1 cellular context compared by ENCODE assay signal in the genomic region with DNA sequence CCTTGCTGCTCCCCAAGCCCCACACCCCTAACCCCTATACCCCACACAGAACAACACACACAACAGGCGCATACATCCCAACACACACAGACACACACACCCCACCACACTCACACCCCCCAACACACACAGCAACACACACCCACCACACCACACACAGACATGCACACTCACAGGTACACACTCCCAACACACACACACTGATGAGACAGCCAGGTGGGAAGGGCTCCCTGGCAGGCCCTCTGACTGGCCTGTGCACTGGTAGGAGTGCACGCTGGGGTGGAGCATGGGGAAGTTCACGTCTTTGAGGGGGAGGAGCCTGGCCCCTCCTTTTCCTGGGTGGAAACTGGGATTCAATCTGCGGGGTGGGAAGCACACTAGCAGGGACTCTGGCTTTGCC.
TF ChIP-seq lines count a peak whose summit lies in the region.

No MANE protein-coding gene starts in this region.

TF ChIP-seq in K562, 482 proteins besides CTCF, POLR2A, EP300 and RAD21 (continued from another document):
- TF ChIP-seq, protein P1, sequence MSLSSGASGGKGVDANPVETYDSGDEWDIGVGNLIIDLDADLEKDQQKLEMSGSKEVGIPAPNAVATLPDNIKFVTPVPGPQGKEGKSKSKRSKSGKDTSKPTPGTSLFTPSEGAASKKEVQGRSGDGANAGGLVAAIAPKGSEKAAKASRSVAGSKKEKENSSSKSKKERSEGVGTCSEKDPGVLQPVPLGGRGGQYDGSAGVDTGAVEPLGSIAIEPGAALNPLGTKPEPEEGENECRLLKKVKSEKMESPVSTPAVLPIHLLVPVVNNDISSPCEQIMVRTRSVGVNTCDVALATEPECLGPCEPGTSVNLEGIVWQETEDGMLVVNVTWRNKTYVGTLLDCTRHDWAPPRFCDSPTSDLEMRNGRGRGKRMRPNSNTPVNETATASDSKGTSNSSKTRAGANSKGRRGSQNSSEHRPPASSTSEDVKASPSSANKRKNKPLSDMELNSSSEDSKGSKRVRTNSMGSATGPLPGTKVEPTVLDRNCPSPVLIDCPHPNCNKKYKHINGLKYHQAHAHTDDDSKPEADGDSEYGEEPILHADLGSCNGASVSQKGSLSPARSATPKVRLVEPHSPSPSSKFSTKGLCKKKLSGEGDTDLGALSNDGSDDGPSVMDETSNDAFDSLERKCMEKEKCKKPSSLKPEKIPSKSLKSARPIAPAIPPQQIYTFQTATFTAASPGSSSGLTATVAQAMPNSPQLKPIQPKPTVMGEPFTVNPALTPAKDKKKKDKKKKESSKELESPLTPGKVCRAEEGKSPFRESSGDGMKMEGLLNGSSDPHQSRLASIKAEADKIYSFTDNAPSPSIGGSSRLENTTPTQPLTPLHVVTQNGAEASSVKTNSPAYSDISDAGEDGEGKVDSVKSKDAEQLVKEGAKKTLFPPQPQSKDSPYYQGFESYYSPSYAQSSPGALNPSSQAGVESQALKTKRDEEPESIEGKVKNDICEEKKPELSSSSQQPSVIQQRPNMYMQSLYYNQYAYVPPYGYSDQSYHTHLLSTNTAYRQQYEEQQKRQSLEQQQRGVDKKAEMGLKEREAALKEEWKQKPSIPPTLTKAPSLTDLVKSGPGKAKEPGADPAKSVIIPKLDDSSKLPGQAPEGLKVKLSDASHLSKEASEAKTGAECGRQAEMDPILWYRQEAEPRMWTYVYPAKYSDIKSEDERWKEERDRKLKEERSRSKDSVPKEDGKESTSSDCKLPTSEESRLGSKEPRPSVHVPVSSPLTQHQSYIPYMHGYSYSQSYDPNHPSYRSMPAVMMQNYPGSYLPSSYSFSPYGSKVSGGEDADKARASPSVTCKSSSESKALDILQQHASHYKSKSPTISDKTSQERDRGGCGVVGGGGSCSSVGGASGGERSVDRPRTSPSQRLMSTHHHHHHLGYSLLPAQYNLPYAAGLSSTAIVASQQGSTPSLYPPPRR (CRISPR knock-in tag; IDR thresholded peaks at IDR 0.05; ENCODE audit: borderline replicate concordance), result no peak
- TF ChIP-seq ZSCAN29 (IDR thresholded peaks at IDR 0.05) (no peak), NCOA1 (IDR thresholded peaks at IDR 0.05; ENCODE audit: low read depth) (no peak), ZNF124 (CRISPR knock-in tag; IDR thresholded peaks at IDR 0.05) (no peak), BRD9 (IDR thresholded peaks at IDR 0.05; ENCODE audit: low read depth, partially characterized antibody) (no peak), MCM2 (IDR thresholded peaks at IDR 0.05; ENCODE audit: low read depth) (no peak), ZNF57 (CRISPR knock-in tag; IDR thresholded peaks at IDR 0.05) (no peak), HEY1 (CRISPR knock-in tag; IDR thresholded peaks at IDR 0.05; ENCODE audit: borderline replicate concordance) (no peak)
- TF ChIP-seq, protein P2, sequence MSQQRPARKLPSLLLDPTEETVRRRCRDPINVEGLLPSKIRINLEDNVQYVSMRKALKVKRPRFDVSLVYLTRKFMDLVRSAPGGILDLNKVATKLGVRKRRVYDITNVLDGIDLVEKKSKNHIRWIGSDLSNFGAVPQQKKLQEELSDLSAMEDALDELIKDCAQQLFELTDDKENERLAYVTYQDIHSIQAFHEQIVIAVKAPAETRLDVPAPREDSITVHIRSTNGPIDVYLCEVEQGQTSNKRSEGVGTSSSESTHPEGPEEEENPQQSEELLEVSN (IDR thresholded peaks at IDR 0.05; ENCODE audit: borderline replicate concordance in 1 of 2, extremely low read depth in 1 of 2, insufficient read depth in 1 of 2, insufficient read length in 1 of 2, low read depth in 1 of 2, low read length in 1 of 2, poor library complexity in 1 of 2, severe bottlenecking in 1 of 2), result no peak
- TF ChIP-seq, protein P3, sequence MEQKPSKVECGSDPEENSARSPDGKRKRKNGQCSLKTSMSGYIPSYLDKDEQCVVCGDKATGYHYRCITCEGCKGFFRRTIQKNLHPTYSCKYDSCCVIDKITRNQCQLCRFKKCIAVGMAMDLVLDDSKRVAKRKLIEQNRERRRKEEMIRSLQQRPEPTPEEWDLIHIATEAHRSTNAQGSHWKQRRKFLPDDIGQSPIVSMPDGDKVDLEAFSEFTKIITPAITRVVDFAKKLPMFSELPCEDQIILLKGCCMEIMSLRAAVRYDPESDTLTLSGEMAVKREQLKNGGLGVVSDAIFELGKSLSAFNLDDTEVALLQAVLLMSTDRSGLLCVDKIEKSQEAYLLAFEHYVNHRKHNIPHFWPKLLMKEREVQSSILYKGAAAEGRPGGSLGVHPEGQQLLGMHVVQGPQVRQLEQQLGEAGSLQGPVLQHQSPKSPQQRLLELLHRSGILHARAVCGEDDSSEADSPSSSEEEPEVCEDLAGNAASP (IDR thresholded peaks at IDR 0.05), result no peak
- TF ChIP-seq, protein P4, sequence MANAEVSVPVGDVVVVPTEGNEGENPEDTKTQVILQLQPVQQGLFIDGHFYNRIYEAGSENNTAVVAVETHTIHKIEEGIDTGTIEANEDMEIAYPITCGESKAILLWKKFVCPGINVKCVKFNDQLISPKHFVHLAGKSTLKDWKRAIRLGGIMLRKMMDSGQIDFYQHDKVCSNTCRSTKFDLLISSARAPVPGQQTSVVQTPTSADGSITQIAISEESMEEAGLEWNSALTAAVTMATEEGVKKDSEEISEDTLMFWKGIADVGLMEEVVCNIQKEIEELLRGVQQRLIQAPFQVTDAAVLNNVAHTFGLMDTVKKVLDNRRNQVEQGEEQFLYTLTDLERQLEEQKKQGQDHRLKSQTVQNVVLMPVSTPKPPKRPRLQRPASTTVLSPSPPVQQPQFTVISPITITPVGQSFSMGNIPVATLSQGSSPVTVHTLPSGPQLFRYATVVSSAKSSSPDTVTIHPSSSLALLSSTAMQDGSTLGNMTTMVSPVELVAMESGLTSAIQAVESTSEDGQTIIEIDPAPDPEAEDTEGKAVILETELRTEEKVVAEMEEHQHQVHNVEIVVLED (CRISPR knock-in tag; IDR thresholded peaks at IDR 0.05), result no peak
- TF ChIP-seq, protein P5, sequence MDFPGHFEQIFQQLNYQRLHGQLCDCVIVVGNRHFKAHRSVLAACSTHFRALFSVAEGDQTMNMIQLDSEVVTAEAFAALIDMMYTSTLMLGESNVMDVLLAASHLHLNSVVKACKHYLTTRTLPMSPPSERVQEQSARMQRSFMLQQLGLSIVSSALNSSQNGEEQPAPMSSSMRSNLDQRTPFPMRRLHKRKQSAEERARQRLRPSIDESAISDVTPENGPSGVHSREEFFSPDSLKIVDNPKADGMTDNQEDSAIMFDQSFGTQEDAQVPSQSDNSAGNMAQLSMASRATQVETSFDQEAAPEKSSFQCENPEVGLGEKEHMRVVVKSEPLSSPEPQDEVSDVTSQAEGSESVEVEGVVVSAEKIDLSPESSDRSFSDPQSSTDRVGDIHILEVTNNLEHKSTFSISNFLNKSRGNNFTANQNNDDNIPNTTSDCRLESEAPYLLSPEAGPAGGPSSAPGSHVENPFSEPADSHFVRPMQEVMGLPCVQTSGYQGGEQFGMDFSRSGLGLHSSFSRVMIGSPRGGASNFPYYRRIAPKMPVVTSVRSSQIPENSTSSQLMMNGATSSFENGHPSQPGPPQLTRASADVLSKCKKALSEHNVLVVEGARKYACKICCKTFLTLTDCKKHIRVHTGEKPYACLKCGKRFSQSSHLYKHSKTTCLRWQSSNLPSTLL (IDR thresholded peaks at IDR 0.05), result no peak
